Comparison of ENCODE assay signal across 8 cellular contexts in the genomic region with DNA sequence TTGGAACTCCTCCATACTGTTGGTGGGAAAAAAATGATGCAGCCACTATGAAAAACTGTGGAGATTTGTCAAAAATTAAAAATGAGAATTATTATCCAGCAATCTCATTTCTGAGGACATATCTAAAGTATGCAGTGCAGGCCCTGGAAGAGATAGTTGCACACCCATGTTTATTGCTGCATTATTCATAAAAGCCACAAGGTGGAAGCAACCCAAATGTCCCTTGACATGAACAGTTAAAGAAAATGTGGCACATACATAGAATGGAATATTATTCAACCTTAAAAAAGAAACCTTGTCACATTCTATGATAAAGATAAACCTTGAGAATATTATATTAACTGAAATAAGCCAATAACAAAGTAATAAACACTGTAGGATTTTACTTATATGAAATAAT.
A peak's percentile ranks its signal among the peaks of the same experiment; 100 is the strongest.
DNase-seq lines count a peak whose midpoint lies in the region; ATAC-seq, FAIRE-seq and TF ChIP-seq lines count a peak whose summit lies in the region.

No MANE protein-coding gene starts in this region.

- intact Hi-C loops in left lung (cut with DNase I) = no loop called here

- DNase-seq in RCC 7860 (ENCODE audit: low spot score) (no peak), left lung (no peak), SHP77 treated with DMSO at 0.1 percent for 48 hours (lab: John Stamatoyannopoulos, UW) (no peak), NCI-H345 (lab: John Stamatoyannopoulos, UW) (no peak), neuronal stem cell (ENCODE audit: low spot score) (no peak)
- DNase-seq in activated naive CD4-positive, alpha-beta T cell treated with Interleukin-2 at 50 U/mL for 16 hours = no peak

- no peak overlapping the region for H4K8ac ChIP-seq in neuronal stem cell (ENCODE audit: low read depth, low read length)

- no peak overlapping the region for H3K27ac ChIP-seq in left lung
- no peak overlapping the region for H3K27ac ChIP-seq in neuronal stem cell (replicated peaks; ENCODE audit: low read length)

- no peak overlapping the region for H2BK5ac ChIP-seq in neuronal stem cell (ENCODE audit: low read length)

- H3K4ac ChIP-seq in neuronal stem cell (ENCODE audit: low read length) = no peak overlapping the region

- H3K18ac ChIP-seq in neuronal stem cell (ENCODE audit: low read length) = no peak overlapping the region

- H3K9ac ChIP-seq in neuronal stem cell (ENCODE audit: low read depth, low read length, poor library complexity) = no peak overlapping the region

- no peak overlapping the region for H2BK120ac ChIP-seq in neuronal stem cell (ENCODE audit: low read depth, low read length)

- no peak overlapping the region for H4K91ac ChIP-seq in neuronal stem cell (ENCODE audit: low read depth, low read length, poor library complexity)

- H3K9me3 ChIP-seq in left lung (no peaks in the 10 kb centered on the region), neuronal stem cell (replicated peaks in 1 of 2; ENCODE audit: control insufficient read depth in 2 of 2, insufficient read depth in 1 of 2, low read depth in 1 of 2, low read length in 2 of 2) (no peaks in the 10 kb centered on the region)

- H2AFZ ChIP-seq in neuronal stem cell (ENCODE audit: low read length) = no peak overlapping the region

- H2BK12ac ChIP-seq in neuronal stem cell (ENCODE audit: low read length) = no peak overlapping the region

- H3K4me3 ChIP-seq in left lung (no peak overlapping the region), neuronal stem cell (ENCODE audit: low read length in 2 of 2) (no peak overlapping the region)

- TF ChIP-seq CTCF in GM12872 (IDR thresholded peaks at IDR 0.05; ENCODE audit: insufficient read depth, low read depth, low read length) (peak; percentile 27; the same call in 1 of the 3 replicates), left lung (IDR thresholded peaks at IDR 0.05) (peak; percentile 15 to 35)

- no peak overlapping the region for H3K23ac ChIP-seq in neuronal stem cell (ENCODE audit: low read depth, low read length, poor library complexity)

- H3K27me3 ChIP-seq in left lung = no peaks in the 10 kb centered on the region
- no peaks in the 10 kb centered on the region for H3K27me3 ChIP-seq in neuronal stem cell (ENCODE audit: control insufficient read depth in 3 of 3, insufficient read depth in 3 of 3, low read depth in 1 of 3, low read length in 3 of 3)

- FAIRE-seq in RCC 7860 (lab: Jason Lieb, UNC) = peak; percentile 54

- H3K14ac ChIP-seq in neuronal stem cell (ENCODE audit: low read length) = no peak overlapping the region

- no peak overlapping the region for H2AK5ac ChIP-seq in neuronal stem cell (ENCODE audit: low read depth, low read length)

- no peaks in the 10 kb centered on the region for H3K79me1 ChIP-seq in neuronal stem cell (ENCODE audit: low read depth, low read length)

- H3K36me3 ChIP-seq in left lung (no peaks in the 10 kb centered on the region), neuronal stem cell (replicated peaks in 1 of 2; ENCODE audit: control insufficient read depth in 2 of 2, insufficient read depth in 2 of 2, low read length in 2 of 2) (no peaks in the 10 kb centered on the region)

- no peak overlapping the region for H3K4me2 ChIP-seq in neuronal stem cell (ENCODE audit: insufficient read depth, low read length, poor library complexity, severe bottlenecking)

- peak; percentile 53 for ATAC-seq in HG02588 (IDR thresholded peaks at IDR 0.05; ENCODE audit: unreplicated experiment)
- peak; percentile 56 for ATAC-seq in left lung

- H3K4me1 ChIP-seq in left lung (no peaks in the 10 kb centered on the region), neuronal stem cell (ENCODE audit: control insufficient read depth in 2 of 2, insufficient read depth in 1 of 2, low read depth in 1 of 2, low read length in 2 of 2) (no peaks in the 10 kb centered on the region)

- H2BK15ac ChIP-seq in neuronal stem cell (ENCODE audit: low read length) = no peak overlapping the region
